Comparison of ENCODE assay signal across 9 cellular contexts in genomic region chr1:156055649-156056048, GRCh38. TPM values are rescaled to one million over a fixed set of nuclear protein-coding genes. Genes with fewer than 3 reads are reported as not detected.
DNase-seq lines count a peak whose midpoint lies in the region; ATAC-seq, FAIRE-seq and TF ChIP-seq lines count a peak whose summit lies in the region.
"Had no signal": no experiment of that assay in that cellular context is flagged by ENCODE, and none has a peak within 500 bp of the region (broad histone marks: within the 10 kb centered on the region; RNA-seq: fewer than 3 reads in every experiment).

No MANE protein-coding gene starts in this region.

- ATAC-seq in K562 = no peak

- FAIRE-seq in K562 (lab: Jason Lieb, UNC) = peak; percentile 51

- H3K9ac ChIP-seq in K562 (ENCODE audit: insufficient read depth in 1 of 2, low read depth in 2 of 2, low read length in 2 of 2) (peak overlapping the region; percentile 93 to 96; a peak in 3 of 4 replicates), mucosa of rectum (ENCODE audit: low read depth in 1 of 2, low read length in 2 of 2) (peak overlapping the region in 1 of 2 donors; percentile 84)

- H3K79me2 ChIP-seq in K562 (ENCODE audit: control insufficient read depth, insufficient read depth, low read length) = peaks cover 39% of the 10 kb centered on the region

- 12% methylated on average over 6 of the region's 6 CpGs for WGBS in K562 (ENCODE audit: insufficient coverage, low coverage, missing lambda C conversion rate)

- peak overlapping the region; percentile 98 for H3K4me3 ChIP-seq in AG10803 (ENCODE audit: low read length)
- H3K4me3 ChIP-seq in K562 = peak overlapping the region; percentile 64
- peak overlapping the region; percentile 95 to 96 for H3K4me3 ChIP-seq in mucosa of rectum (ENCODE audit: low read length in 2 of 2)

- TF ChIP-seq EP300 in K562 (IDR thresholded peaks at IDR 0.05; ENCODE audit: low read length) = no peak

- POLR2A ChIA-PET in K562 (lab: Yijun Ruan, JAX) = interaction anchor here (0.6 to 0.8 kb wide), 3 partner anchors 10 to 111 kb away, joined by 3 read pairs; no protein-coding TSS in a partner anchor

- H4K20me1 ChIP-seq in K562 (replicated peaks; ENCODE audit: control insufficient read depth, insufficient read depth, low read length) = no peaks in the 10 kb centered on the region

- peak overlapping the region; percentile 83 for H3K27ac ChIP-seq in KOPT-K1 (ENCODE audit: low read depth, low read length, poor library complexity, severe bottlenecking)
- peak overlapping the region; percentile 44 for H3K27ac ChIP-seq in K562 (ENCODE audit: extremely low read depth, low read depth, low read length)
- no peak overlapping the region for H3K27ac ChIP-seq in mucosa of rectum (ENCODE audit: low read depth in 2 of 2, low read length in 2 of 2)

- H3K9me1 ChIP-seq in K562 (ENCODE audit: control insufficient read depth, insufficient read depth, low read length) = no peaks in the 10 kb centered on the region

- intact Hi-C loops in K562 (cut with micrococcal nuclease) = no loop called here

- H3K9me3 ChIP-seq in KOPT-K1 (ENCODE audit: insufficient read depth, low read length, poor library complexity, severe bottlenecking) (no peaks in the 10 kb centered on the region), K562 (replicated peaks; ENCODE audit: control insufficient read depth, insufficient read depth, low read depth, low read length) (no peaks in the 10 kb centered on the region), mucosa of rectum (ENCODE audit: control insufficient read depth in 2 of 2, low read length in 2 of 2) (no peaks in the 10 kb centered on the region)

- H3K4me1 ChIP-seq in K562 (replicated peaks in 1 of 2; ENCODE audit: control insufficient read depth in 2 of 2, insufficient read depth in 2 of 2, low read length in 2 of 2) = peaks cover 16 to 24% of the 10 kb centered on the region in 2 experiments; a peak in 4 of 5 replicates
- H3K4me1 ChIP-seq in mucosa of rectum (ENCODE audit: control insufficient read depth in 2 of 2, insufficient read depth in 2 of 2, low read length in 2 of 2) = peaks cover 8 to 9% of the 10 kb centered on the region in 2 donors

- no peaks in the 10 kb centered on the region for H3K27me3 ChIP-seq in K562 (ENCODE audit: control insufficient read depth in 2 of 2, insufficient read depth in 2 of 2, low read length in 2 of 2)
- no peaks in the 10 kb centered on the region for H3K27me3 ChIP-seq in mucosa of rectum (ENCODE audit: control insufficient read depth in 2 of 2, insufficient read depth in 2 of 2, low read length in 2 of 2)

- no peak for DNase-seq in AG10803 (ENCODE audit: low read depth)
- DNase-seq in K562 (ENCODE audit: extremely low read depth in 1 of 4, low spot score in 3 of 4) = peak in 1 of 4 experiments; percentile 39
- no peak for DNase-seq in activated gamma-delta T cell (lab: John Stamatoyannopoulos, UW)
- DNase-seq in H4 (ENCODE audit: low spot score) = no peak
- no peak for DNase-seq in retina
- no peak for DNase-seq in ACHN

- H3K4me2 ChIP-seq in K562 (ENCODE audit: insufficient read depth, low read length) = peak overlapping the region; percentile 98

- TF ChIP-seq CTCF in AG10803 (conservative IDR thresholded peaks at IDR 0.05; ENCODE audit: low read length) (no peak), K562 (IDR thresholded peaks at IDR 0.05 in 2 of 3, conservative IDR thresholded peaks at IDR 0.05 in 1 of 3; ENCODE audit: insufficient read depth in 2 of 3, low read depth in 1 of 3, low read length in 3 of 3) (no peak)

- peaks cover 25% of the 10 kb centered on the region; the same call in 1 of the 2 replicates for H3K36me3 ChIP-seq in KOPT-K1 (ENCODE audit: insufficient read depth, low read length)
- peaks cover 30% of the 10 kb centered on the region; the same call in 1 of the 3 replicates for H3K36me3 ChIP-seq in K562 (ENCODE audit: control insufficient read depth, insufficient read depth, low read length)
- peaks cover 3 to 6% of the 10 kb centered on the region in 2 donors for H3K36me3 ChIP-seq in mucosa of rectum (ENCODE audit: control insufficient read depth in 2 of 2, insufficient read depth in 2 of 2, low read length in 2 of 2)

- peak overlapping the region; percentile 92 for H2AFZ ChIP-seq in K562 (ENCODE audit: low read depth, low read length)

- CTCF ChIA-PET in K562 (lab: Yijun Ruan, JAX; ENCODE audit: low intra/inter-chr PET ratio) = no interaction called here

- BruUV-seq in K562 (replicated peaks; lab: Mats Ljungman, UMichigan) = no TSS peak

- in situ Hi-C loops in K562 (cut with MboI) = no loop called here
- in situ Hi-C loops in ACHN (cut with HindIII; ENCODE audit: low pct_ligation_motif_present, low pct_unique_long_range_greater_than_20kb, low sequenced_read_pairs) = no loop called here

- no peak for TF ChIP-seq RAD21 in K562 (CRISPR knock-in tag; conservative IDR thresholded peaks at IDR 0.05 in 1 of 2, IDR thresholded peaks at IDR 0.05 in 1 of 2)

- TF ChIP-seq POLR2A in K562 (conservative IDR thresholded peaks at IDR 0.05) = no peak

RNA-seq across cellular contexts. Expression of gene LAMTOR2, which starts 1.1 kb away (rescaled TPM):
- 9.0 and 18.3 TPM in 2 replicates for total RNA-seq in K562 (2011; cell fraction: chromatin; rRNA removed; ENCODE audit: low replicate concordance)
- total RNA-seq in K562 (2011; cell fraction: nucleolus; rRNA removed) = 19.3 and 22.5 TPM in 2 replicates
- total RNA-seq in K562 (2011; cell fraction: nucleoplasm; rRNA removed) = 16.0 and 16.2 TPM in 2 replicates
- total RNA-seq in K562 (2014; rRNA removed) (92.7 and 98.7 TPM in 2 replicates), K562 (2014; rRNA removed; fragmentation: Illumina TruSeq; extraction: Trizol) (28.6 and 43.2 TPM in 2 replicates), K562 (2015; rRNA removed; fragmentation: Illumina TruSeq; extraction: Trizol) (69.3 and 74.6 TPM in 2 replicates), K562 (2021) (59.2 and 66.6 TPM in 2 replicates)
- polyA plus RNA-seq in K562 (2011; rRNA removed) (39.0 and 62.8 TPM in 2 replicates), K562 (2014; fragmentation: Illumina TruSeq; extraction: Trizol) (64.0 and 81.6 TPM in 2 replicates), K562 (2014; fragmentation: Nextera tagmentation; extraction: Ambion mirVana) (100 to 1,000 TPM; 157 to 161 TPM), K562 (2014; rRNA removed) (88.8 and 91.0 TPM in 2 replicates)
- polyA plus RNA-seq in K562 (2011; cell fraction: cytosol; rRNA removed) = 100 and 125 TPM in 2 replicates
- 37.5 and 38.3 TPM in 2 replicates for polyA plus RNA-seq in K562 (2011; cell fraction: nucleus; rRNA removed)
- 84.9 and 94.8 TPM in 2 replicates for polyA plus RNA-seq in K562 (2012)
- 19.4 and 21.7 TPM in 2 replicates for polyA minus RNA-seq in K562 (2011; rRNA and poly(A)+ RNA removed)
- 15.4 and 23.8 TPM in 2 replicates for polyA minus RNA-seq in K562 (2011; cell fraction: cytosol; rRNA and poly(A)+ RNA removed)
- polyA minus RNA-seq in K562 (2011; cell fraction: nucleus; rRNA and poly(A)+ RNA removed) = 9.3 and 18.7 TPM in 2 replicates
- total RNA-seq in H4 (2014; rRNA removed; shearing (Covaris generic)) = 66.7 and 84.8 TPM in 2 replicates

RNA-seq across cellular contexts. Expression of gene UBQLN4, which starts 2.1 kb away (rescaled TPM):
- 61.1 and 123 TPM in 2 replicates for total RNA-seq in K562 (2011; cell fraction: chromatin; rRNA removed; ENCODE audit: low replicate concordance)
- 50.0 and 64.5 TPM in 2 replicates for total RNA-seq in K562 (2011; cell fraction: nucleolus; rRNA removed)
- 60.2 and 75.3 TPM in 2 replicates for total RNA-seq in K562 (2011; cell fraction: nucleoplasm; rRNA removed)
- total RNA-seq in K562 (2014; rRNA removed) (35.1 and 38.1 TPM in 2 replicates), K562 (2014; rRNA removed; fragmentation: Illumina TruSeq; extraction: Trizol) (28.9 TPM in 2 replicates), K562 (2015; rRNA removed; fragmentation: Illumina TruSeq; extraction: Trizol) (35.8 and 37.0 TPM in 2 replicates), K562 (2021) (59.0 and 61.3 TPM in 2 replicates)
- polyA plus RNA-seq in K562 (2011; rRNA removed) (65.5 and 66.5 TPM in 2 replicates), K562 (2014; fragmentation: Illumina TruSeq; extraction: Trizol) (60.1 and 60.6 TPM in 2 replicates), K562 (2014; fragmentation: Nextera tagmentation; extraction: Ambion mirVana) (10 to 100 TPM; 13.5 to 31.2 TPM), K562 (2014; rRNA removed) (55.2 and 57.7 TPM in 2 replicates)
- 70.3 and 86.6 TPM in 2 replicates for polyA plus RNA-seq in K562 (2011; cell fraction: cytosol; rRNA removed)
- 113 and 152 TPM in 2 replicates for polyA plus RNA-seq in K562 (2011; cell fraction: nucleus; rRNA removed)
- 42.0 and 54.4 TPM in 2 replicates for polyA plus RNA-seq in K562 (2012)
- 46.3 and 64.9 TPM in 2 replicates for polyA minus RNA-seq in K562 (2011; rRNA and poly(A)+ RNA removed)
- polyA minus RNA-seq in K562 (2011; cell fraction: cytosol; rRNA and poly(A)+ RNA removed) = 42.7 and 42.8 TPM in 2 replicates
- 24.6 and 31.0 TPM in 2 replicates for polyA minus RNA-seq in K562 (2011; cell fraction: nucleus; rRNA and poly(A)+ RNA removed)
- 23.0 and 24.4 TPM in 2 replicates for total RNA-seq in H4 (2014; rRNA removed; shearing (Covaris generic))

RNA-seq across cellular contexts. Expression of gene RAB25, which starts 5.3 kb away (rescaled TPM):
- total RNA-seq in K562 (2011; cell fraction: chromatin; rRNA removed; ENCODE audit: low replicate concordance) = not detected in 2 replicates
- total RNA-seq in K562 (2011; cell fraction: nucleolus; rRNA removed) = not detected in 2 replicates
- not detected in 2 replicates for total RNA-seq in K562 (2011; cell fraction: nucleoplasm; rRNA removed)
- total RNA-seq in K562 (2014; rRNA removed) = not detected in 2 replicates
- total RNA-seq in K562 (2014; rRNA removed; fragmentation: Illumina TruSeq; extraction: Trizol) = not detected in 2 replicates
- not detected in 2 replicates for total RNA-seq in K562 (2015; rRNA removed; fragmentation: Illumina TruSeq; extraction: Trizol)
- 0.27 and 0.49 TPM in 2 replicates for total RNA-seq in K562 (2021)
- 0.10 and 0.68 TPM in 2 replicates for polyA plus RNA-seq in K562 (2011; rRNA removed)
- polyA plus RNA-seq in K562 (2011; cell fraction: cytosol; rRNA removed) = 0.30 and 0.37 TPM in 2 replicates
- polyA plus RNA-seq in K562 (2011; cell fraction: nucleus; rRNA removed) = 0.24 TPM in 1 of 2 replicates, not detected in the other
- 0.18 and 0.36 TPM in 2 replicates for polyA plus RNA-seq in K562 (2012)
- not detected in 2 replicates for polyA plus RNA-seq in K562 (2014; fragmentation: Illumina TruSeq; extraction: Trizol)
- polyA plus RNA-seq in K562 (2014; fragmentation: Nextera tagmentation; extraction: Ambion mirVana) = under 1 TPM in 1 of 2 experiments, not detected in 1; 0.13 TPM
- polyA plus RNA-seq in K562 (2014; rRNA removed) = 0.45 TPM in 1 of 2 replicates, not detected in the other
- polyA minus RNA-seq in K562 (2011; rRNA and poly(A)+ RNA removed) = 0.75 TPM in 1 of 2 replicates, not detected in the other
- polyA minus RNA-seq in K562 (2011; cell fraction: cytosol; rRNA and poly(A)+ RNA removed) = not detected in 2 replicates
- not detected in 2 replicates for polyA minus RNA-seq in K562 (2011; cell fraction: nucleus; rRNA and poly(A)+ RNA removed)
- 0.19 TPM in 1 of 2 replicates, not detected in the other for total RNA-seq in H4 (2014; rRNA removed; shearing (Covaris generic))
- total RNA-seq: myocyte had no signal

RNA-seq across cellular contexts. Expression of gene MEX3A, which starts 26.6 kb away (rescaled TPM):
- 4.5 and 10.4 TPM in 2 replicates for total RNA-seq in K562 (2011; cell fraction: chromatin; rRNA removed; ENCODE audit: low replicate concordance)
- 5.4 and 5.8 TPM in 2 replicates for total RNA-seq in K562 (2011; cell fraction: nucleolus; rRNA removed)
- 5.7 and 7.9 TPM in 2 replicates for total RNA-seq in K562 (2011; cell fraction: nucleoplasm; rRNA removed)
- total RNA-seq in K562 (2014; rRNA removed) (7.3 and 8.0 TPM in 2 replicates), K562 (2014; rRNA removed; fragmentation: Illumina TruSeq; extraction: Trizol) (4.2 and 4.4 TPM in 2 replicates), K562 (2015; rRNA removed; fragmentation: Illumina TruSeq; extraction: Trizol) (4.7 and 5.1 TPM in 2 replicates), K562 (2021) (13.7 and 14.5 TPM in 2 replicates)
- polyA plus RNA-seq in K562 (2011; rRNA removed) (5.2 and 9.0 TPM in 2 replicates), K562 (2014; fragmentation: Illumina TruSeq; extraction: Trizol) (9.2 and 10.1 TPM in 2 replicates), K562 (2014; fragmentation: Nextera tagmentation; extraction: Ambion mirVana) (under 1 TPM; 0.36 to 0.37 TPM), K562 (2014; rRNA removed) (8.7 and 11.0 TPM in 2 replicates)
- 11.1 and 12.3 TPM in 2 replicates for polyA plus RNA-seq in K562 (2011; cell fraction: cytosol; rRNA removed)
- polyA plus RNA-seq in K562 (2011; cell fraction: nucleus; rRNA removed) = 14.4 and 17.6 TPM in 2 replicates
- 3.8 and 8.5 TPM in 2 replicates for polyA plus RNA-seq in K562 (2012)
- 5.8 and 6.9 TPM in 2 replicates for polyA minus RNA-seq in K562 (2011; rRNA and poly(A)+ RNA removed)
- polyA minus RNA-seq in K562 (2011; cell fraction: cytosol; rRNA and poly(A)+ RNA removed) = 10.8 and 15.0 TPM in 2 replicates
- polyA minus RNA-seq in K562 (2011; cell fraction: nucleus; rRNA and poly(A)+ RNA removed) = 2.6 and 5.0 TPM in 2 replicates
- total RNA-seq in H4 (2014; rRNA removed; shearing (Covaris generic)) = 2.8 and 4.5 TPM in 2 replicates

RNA-seq across cellular contexts. Expression of gene SSR2, which starts 34.9 kb away (rescaled TPM):
- total RNA-seq in K562 (2011; cell fraction: chromatin; rRNA removed; ENCODE audit: low replicate concordance) = 135 and 263 TPM in 2 replicates
- total RNA-seq in K562 (2011; cell fraction: nucleolus; rRNA removed) = 381 and 406 TPM in 2 replicates
- 336 and 340 TPM in 2 replicates for total RNA-seq in K562 (2011; cell fraction: nucleoplasm; rRNA removed)
- total RNA-seq in K562 (2014; rRNA removed) (161 and 196 TPM in 2 replicates), K562 (2014; rRNA removed; fragmentation: Illumina TruSeq; extraction: Trizol) (211 and 214 TPM in 2 replicates), K562 (2015; rRNA removed; fragmentation: Illumina TruSeq; extraction: Trizol) (228 TPM in 2 replicates), K562 (2021) (167 and 183 TPM in 2 replicates)
- polyA plus RNA-seq in K562 (2011; rRNA removed) (411 and 494 TPM in 2 replicates), K562 (2014; fragmentation: Illumina TruSeq; extraction: Trizol) (350 and 402 TPM in 2 replicates), K562 (2014; fragmentation: Nextera tagmentation; extraction: Ambion mirVana) (100 to 1,000 TPM; 370 to 392 TPM), K562 (2014; rRNA removed) (240 and 277 TPM in 2 replicates)
- polyA plus RNA-seq in K562 (2011; cell fraction: cytosol; rRNA removed) = 526 and 973 TPM in 2 replicates
- polyA plus RNA-seq in K562 (2011; cell fraction: nucleus; rRNA removed) = 138 and 218 TPM in 2 replicates
- polyA plus RNA-seq in K562 (2012) = 186 and 526 TPM in 2 replicates
- polyA minus RNA-seq in K562 (2011; rRNA and poly(A)+ RNA removed) = 232 and 241 TPM in 2 replicates
- polyA minus RNA-seq in K562 (2011; cell fraction: cytosol; rRNA and poly(A)+ RNA removed) = 105 and 113 TPM in 2 replicates
- polyA minus RNA-seq in K562 (2011; cell fraction: nucleus; rRNA and poly(A)+ RNA removed) = 23.0 and 51.5 TPM in 2 replicates
- 874 and 1,103 TPM in 2 replicates for total RNA-seq in H4 (2014; rRNA removed; shearing (Covaris generic))

Comparison
In these comparisons a context has a peak if more than half of its experiments do, and no peak if none do; other contexts are left out.
1. H3K27ac ChIP-seq: peak in KOPT-K1 (single experiment) and K562 (single experiment); none in mucosa of rectum (0 of 2).
2. Peak in every context shown above with its lines, with median percentiles within 50 percentile points of each other: H3K4me3 ChIP-seq.